ENCODE assay signal across 20 cellular contexts in genomic region chr5:115372121-115372520, GRCh38.
A peak's percentile ranks its signal among the peaks of the same experiment; 100 is the strongest.
DNase-seq lines count a peak whose midpoint lies in the region; ATAC-seq, FAIRE-seq and TF ChIP-seq lines count a peak whose summit lies in the region.
"Had no signal": no experiment of that assay in that cellular context is flagged by ENCODE, and none has a peak within 500 bp of the region (broad histone marks: within the 10 kb centered on the region; RNA-seq: fewer than 3 reads in every experiment).

No MANE protein-coding gene starts in this region.

- dilution Hi-C loops in keratinocyte (cut with MboI; ENCODE audit: extremely low pct_ligation_motif_present, low sequenced_read_pairs) = no loop called here

- H3K4me3 ChIP-seq in cardiac fibroblast (replicated peaks in 1 of 2; ENCODE audit: low read depth in 2 of 2, low read length in 2 of 2) (no peak overlapping the region), keratinocyte (ENCODE audit: control insufficient read depth in 2 of 3, extremely low read depth in 1 of 3, insufficient read depth in 2 of 3, low read depth in 1 of 3, low read length in 3 of 3) (no peak overlapping the region)

- H4K20me1 ChIP-seq in keratinocyte (ENCODE audit: control insufficient read depth, extremely low read depth, insufficient read depth, low read length) = no peaks in the 10 kb centered on the region

- no peaks in the 10 kb centered on the region for H3K9me1 ChIP-seq in keratinocyte (ENCODE audit: control insufficient read depth, extremely low read depth, insufficient read depth, low read length)

- TF ChIP-seq EP300 in Ishikawa (IDR thresholded peaks at IDR 0.05; ENCODE audit: borderline replicate concordance) = peak; percentile 78

- H3K79me2 ChIP-seq in keratinocyte (ENCODE audit: control insufficient read depth, insufficient read depth, low read length) = no peaks in the 10 kb centered on the region

- H3K27ac ChIP-seq in keratinocyte (ENCODE audit: control insufficient read depth, insufficient read depth, low read length) = no peak overlapping the region
- H3K27ac ChIP-seq: RWPE1 had no signal

- no peak overlapping the region for H3K4me2 ChIP-seq in keratinocyte (ENCODE audit: control insufficient read depth, extremely low read depth, insufficient read depth, low read depth, low read length)

- peak; percentile 67 for FAIRE-seq in keratinocyte (lab: Jason Lieb, UNC)
- FAIRE-seq: H1, HepG2, kidney, urothelium cell line had no signal

- in situ Hi-C loops in Caki2 (cut with HindIII; ENCODE audit: low pct_unique_long_range_greater_than_20kb, low sequenced_read_pairs) = no loop called here

- H3K27me3 ChIP-seq in keratinocyte (ENCODE audit: control insufficient read depth, extremely low read depth, insufficient read depth, low read length) = no peaks in the 10 kb centered on the region

- ATAC-seq in GM18519 (IDR thresholded peaks at IDR 0.05; ENCODE audit: low FRiP score, unreplicated experiment) = no peak
- ATAC-seq: HepG2; stimulated activated naive CD8-positive, alpha-beta T cell treated with anti-CD3 and anti-CD28 coated beads, Interleukin-15, Interleukin-2, amounts not matched to agents 100 U/mL and 50 U/mL, for 24 hours; T-helper 17 cell had no signal

- H3K9me3 ChIP-seq in keratinocyte (ENCODE audit: control insufficient read depth, low read depth, low read length) = no peaks in the 10 kb centered on the region

- TF ChIP-seq RAD21 in Ishikawa (IDR thresholded peaks at IDR 0.05; ENCODE audit: low read depth) = no peak

- H3K9ac ChIP-seq in keratinocyte (ENCODE audit: control insufficient read depth, extremely low read depth, insufficient read depth, low read length) = no peak overlapping the region

- no peaks in the 10 kb centered on the region for H3K4me1 ChIP-seq in keratinocyte (ENCODE audit: control insufficient read depth, extremely low read depth, insufficient read depth, low read length)

- DNase-seq in Caki2 (ENCODE audit: low read depth) = peak; percentile 59
- DNase-seq in cardiac fibroblast (ENCODE audit: low read depth in 2 of 2) = peak; percentile 46 to 49
- no peak for DNase-seq in keratinocyte (ENCODE audit: low read depth, low spot score)
- no peak for DNase-seq in medulla oblongata (ENCODE audit: extremely low spot score)
- no peak for DNase-seq in activated CD4-positive, alpha-beta T cell treated with anti-CD3 and anti-CD28 coated beads, Interleukin-2, amount 50 U/mL, for 48 hours
- DNase-seq in anterior cingulate cortex (lab: John Stamatoyannopoulos, UW) = no peak
- DNase-seq: activated naive CD4-positive, alpha-beta T cell treated with anti-CD3 and anti-CD28 coated beads, Interleukin-2, amount 50 U/mL, for 16 hours; DND-41; effector CD4-positive, alpha-beta T cell; kidney; NCI-H1048; NCI-H510A treated with DMSO at 0.1 percent for 48 hours; stimulated activated naive CD8-positive, alpha-beta T cell treated with anti-CD3 and anti-CD28 coated beads, Interleukin-15, Interleukin-2, amounts not matched to agents 100 U/mL and 50 U/mL, for 24 hours; T-helper 17 cell had no signal

- no peak overlapping the region for H2AFZ ChIP-seq in keratinocyte (ENCODE audit: control insufficient read depth, low read length)

- TF ChIP-seq CTCF in cardiac fibroblast (IDR thresholded peaks at IDR 0.05; ENCODE audit: low read depth, low read length) = no peak
- no peak for TF ChIP-seq CTCF in keratinocyte (optimal IDR thresholded peaks at IDR 0.05 in 1 of 3, IDR thresholded peaks at IDR 0.05 in 1 of 3, conservative IDR thresholded peaks at IDR 0.05 in 1 of 3; ENCODE audit: extremely low read depth in 1 of 3, insufficient read depth in 2 of 3, low read length in 3 of 3)

- no peaks in the 10 kb centered on the region for H3K36me3 ChIP-seq in keratinocyte (ENCODE audit: control insufficient read depth in 2 of 2, extremely low read depth in 1 of 2, insufficient read depth in 2 of 2, low read length in 2 of 2)

TF ChIP-seq in Ishikawa, 13 proteins besides CTCF, POLR2A, EP300 and RAD21:
- TF ChIP-seq, protein P1, sequence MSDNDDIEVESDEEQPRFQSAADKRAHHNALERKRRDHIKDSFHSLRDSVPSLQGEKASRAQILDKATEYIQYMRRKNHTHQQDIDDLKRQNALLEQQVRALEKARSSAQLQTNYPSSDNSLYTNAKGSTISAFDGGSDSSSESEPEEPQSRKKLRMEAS (IDR thresholded peaks at IDR 0.05) = peak; percentile 18; the same call in 1 of the 2 replicates
- TF ChIP-seq TAF1 (IDR thresholded peaks at IDR 0.05; ENCODE audit: low read depth) (no peak), CEBPB (IDR thresholded peaks at IDR 0.05) (peak; percentile 93), CREB1 (IDR thresholded peaks at IDR 0.05; ENCODE audit: low read depth) (no peak), ZBTB7A (IDR thresholded peaks at IDR 0.05; ENCODE audit: low read depth) (no peak), TEAD4 (IDR thresholded peaks at IDR 0.05) (peak; percentile 83), FOXM1 (IDR thresholded peaks at IDR 0.05; ENCODE audit: borderline replicate concordance, low read depth) (peak; percentile 66; the same call in 1 of the 2 replicates), NFIC (IDR thresholded peaks at IDR 0.05) (peak; percentile 96), EGR1 (IDR thresholded peaks at IDR 0.05) (no peak), TCF12 (IDR thresholded peaks at IDR 0.05; ENCODE audit: low read depth) (peak; percentile 93), YY1 (IDR thresholded peaks at IDR 0.05; ENCODE audit: low read depth) (0 out of 2 replicates have a peak, but pooled peaks have one; percentile 26)
- TF ChIP-seq, protein P2, sequence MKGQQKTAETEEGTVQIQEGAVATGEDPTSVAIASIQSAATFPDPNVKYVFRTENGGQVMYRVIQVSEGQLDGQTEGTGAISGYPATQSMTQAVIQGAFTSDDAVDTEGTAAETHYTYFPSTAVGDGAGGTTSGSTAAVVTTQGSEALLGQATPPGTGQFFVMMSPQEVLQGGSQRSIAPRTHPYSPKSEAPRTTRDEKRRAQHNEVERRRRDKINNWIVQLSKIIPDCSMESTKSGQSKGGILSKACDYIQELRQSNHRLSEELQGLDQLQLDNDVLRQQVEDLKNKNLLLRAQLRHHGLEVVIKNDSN (IDR thresholded peaks at IDR 0.05) = no peak

Comparison
In these comparisons a context has a peak if more than half of its experiments do, and no peak if none do; other contexts are left out.
1. DNase-seq: peak in Caki2 (single experiment) and cardiac fibroblast (2 of 2); none in keratinocyte (single experiment), medulla oblongata (single experiment), activated CD4-positive, alpha-beta T cell treated with anti-CD3 and anti-CD28 coated beads, Interleukin-2, amount 50 U/mL, for 48 hours (0 of 2) and anterior cingulate cortex (0 of 58).